Comparison of ENCODE assay signal across 33 cellular contexts in genomic region chr14:22243971-22244581, GRCh38.
"Had no signal": no experiment of that assay in that cellular context is flagged by ENCODE, and none has a peak within 500 bp of the region (broad histone marks: within the 10 kb centered on the region; RNA-seq: fewer than 3 reads in every experiment).

No MANE protein-coding gene starts in this region.

- H3K27me3 ChIP-seq: brain microvascular endothelial cell, cardiac muscle cell, SJSA1 had no signal

- H3K4me1 ChIP-seq: SJSA1 had no signal

- DNase-seq: activated B cell treated with CpG ODN at 0.5 μM for 24 hours; activated CD4-positive, alpha-beta memory T cell treated with anti-CD3 and anti-CD28 coated beads, Interleukin-2, amount 10 ng/mL, durations not matched to agents 7 days and 5 days; activated CD4-positive, alpha-beta T cell treated with anti-CD3 and anti-CD28 coated beads for 1 hour; activated CD4-positive, alpha-beta T cell treated with anti-CD3 and anti-CD28 coated beads for 48 hours; activated effector memory CD4-positive, alpha-beta T cell treated with anti-CD3 and anti-CD28 coated beads, Interleukin-2, amount 50 U/mL, for 16 hours; activated naive CD4-positive, alpha-beta T cell; activated naive CD4-positive, alpha-beta T cell treated with anti-CD3 and anti-CD28 coated beads, Interleukin-2, amount 50 U/mL, for 16 hours; activated naive CD8-positive, alpha-beta T cell treated with anti-CD3 and anti-CD28 coated beads for 36 hours; activated T-cell treated with anti-CD3 and anti-CD28 coated beads, Interleukin-2, amount 50 U/mL, for 1 hour; activated T-cell treated with anti-CD3 and anti-CD28 coated beads, Interleukin-2, amount 50 U/mL, for 72 hours; amniotic stem cell; aorta; NCI-H1105; NCI-H1417 treated with DMSO at 0.1 percent for 48 hours; NCI-H1694; NCI-H1930; NCI-H2081 treated with DMSO at 0.1 percent for 48 hours; NCI-H226; NCI-H446 treated with DMSO at 0.1 percent for 48 hours; NCI-H524; NCI-H69; NCI-H82; SHP77 treated with DMSO at 0.1 percent for 48 hours; SW 1271; T-helper 1 cell; T-helper 2 cell; T-helper 9 cell had no signal

- H3K36me3 ChIP-seq: brain microvascular endothelial cell, cardiac muscle cell, SJSA1 had no signal

- H3K4me3 ChIP-seq: cardiac muscle cell, SJSA1 had no signal

- H3K9me3 ChIP-seq: SJSA1 had no signal

- ATAC-seq: activated T-cell treated with anti-CD3 and anti-CD28 coated beads, Interleukin-2, amount 50 U/mL, for 72 hours; activated T-helper 17 cell treated with anti-CD3 and anti-CD28 coated beads, Interleukin-2, amount 50 U/mL, for 72 hours; Panc1 had no signal

- H3K27ac ChIP-seq: brain microvascular endothelial cell, cardiac muscle cell, SJSA1, VCaP had no signal
